14 cellular contexts compared by ENCODE assay signal in genomic region chr10:24969732-24970330, GRCh38. TPM values are rescaled to one million over a fixed set of nuclear protein-coding genes. Genes with fewer than 3 reads are reported as not detected.
"Had no signal": no experiment of that assay in that cellular context is flagged by ENCODE, and none has a peak within 500 bp of the region (broad histone marks: within the 10 kb centered on the region; RNA-seq: fewer than 3 reads in every experiment).

No MANE protein-coding gene starts in this region.

- ATAC-seq: activated naive CD4-positive, alpha-beta T cell treated with anti-CD3 and anti-CD28 coated beads, Interleukin-2, amount 50 U/mL, for 72 hours; gastroesophageal sphincter; naive thymus-derived CD8-positive, alpha-beta T cell had no signal

- DNase-seq: activated CD4-positive, alpha-beta T cell treated with anti-CD3 and anti-CD28 coated beads, Interleukin-2, amount 50 U/mL, for 1 hour; activated effector memory CD4-positive, alpha-beta T cell treated with Interleukin-2 at 50 U/mL for 16 hours; activated T-cell treated with anti-CD3 and anti-CD28 coated beads, Interleukin-2, amount 50 U/mL, for 24 hours; amygdala; kidney; naive thymus-derived CD8-positive, alpha-beta T cell; sigmoid colon; stimulated activated CD4-positive, alpha-beta T cell treated with anti-CD3 and anti-CD28 coated beads, Interleukin-2, amount 100 ng/mL, for 24 hours; stimulated activated naive CD4-positive, alpha-beta T cell had no signal

- H3K36me3 Mint-ChIP-seq: activated naive CD4-positive, alpha-beta T cell treated with anti-CD3 and anti-CD28 coated beads, Interleukin-2, amount 50 U/mL, for 72 hours; naive thymus-derived CD8-positive, alpha-beta T cell; type B pancreatic cell had no signal

- H3K27me3 Mint-ChIP-seq: activated T-cell treated with anti-CD3 and anti-CD28 coated beads, Interleukin-2, amount 50 U/mL, for 24 hours; naive thymus-derived CD8-positive, alpha-beta T cell; type B pancreatic cell had no signal

- H3K27ac Mint-ChIP-seq: activated naive CD4-positive, alpha-beta T cell treated with anti-CD3 and anti-CD28 coated beads, Interleukin-2, amount 50 U/mL, for 72 hours; activated T-cell treated with anti-CD3 and anti-CD28 coated beads, Interleukin-2, amount 50 U/mL, for 24 hours; naive thymus-derived CD8-positive, alpha-beta T cell; type B pancreatic cell had no signal

- H3K9me3 Mint-ChIP-seq: activated naive CD4-positive, alpha-beta T cell treated with anti-CD3 and anti-CD28 coated beads, Interleukin-2, amount 50 U/mL, for 72 hours; activated T-cell treated with anti-CD3 and anti-CD28 coated beads, Interleukin-2, amount 50 U/mL, for 24 hours; naive thymus-derived CD8-positive, alpha-beta T cell; type B pancreatic cell had no signal

- H3K4me3 Mint-ChIP-seq: activated T-cell treated with anti-CD3 and anti-CD28 coated beads, Interleukin-2, amount 50 U/mL, for 24 hours; naive thymus-derived CD8-positive, alpha-beta T cell; type B pancreatic cell had no signal

RNA-seq across cellular contexts. Expression of gene ENKUR, which starts 46.1 kb away (rescaled TPM):
- total RNA-seq: breast epithelium; naive thymus-derived CD8-positive, alpha-beta T cell; sigmoid colon; T-helper 2 cell treated with Interferon-gamma antibody and Interleukin-4, amounts not matched to agents 100 ng/mL and 5 ng/mL, for 36 hours had no signal
